In the genomic region with DNA sequence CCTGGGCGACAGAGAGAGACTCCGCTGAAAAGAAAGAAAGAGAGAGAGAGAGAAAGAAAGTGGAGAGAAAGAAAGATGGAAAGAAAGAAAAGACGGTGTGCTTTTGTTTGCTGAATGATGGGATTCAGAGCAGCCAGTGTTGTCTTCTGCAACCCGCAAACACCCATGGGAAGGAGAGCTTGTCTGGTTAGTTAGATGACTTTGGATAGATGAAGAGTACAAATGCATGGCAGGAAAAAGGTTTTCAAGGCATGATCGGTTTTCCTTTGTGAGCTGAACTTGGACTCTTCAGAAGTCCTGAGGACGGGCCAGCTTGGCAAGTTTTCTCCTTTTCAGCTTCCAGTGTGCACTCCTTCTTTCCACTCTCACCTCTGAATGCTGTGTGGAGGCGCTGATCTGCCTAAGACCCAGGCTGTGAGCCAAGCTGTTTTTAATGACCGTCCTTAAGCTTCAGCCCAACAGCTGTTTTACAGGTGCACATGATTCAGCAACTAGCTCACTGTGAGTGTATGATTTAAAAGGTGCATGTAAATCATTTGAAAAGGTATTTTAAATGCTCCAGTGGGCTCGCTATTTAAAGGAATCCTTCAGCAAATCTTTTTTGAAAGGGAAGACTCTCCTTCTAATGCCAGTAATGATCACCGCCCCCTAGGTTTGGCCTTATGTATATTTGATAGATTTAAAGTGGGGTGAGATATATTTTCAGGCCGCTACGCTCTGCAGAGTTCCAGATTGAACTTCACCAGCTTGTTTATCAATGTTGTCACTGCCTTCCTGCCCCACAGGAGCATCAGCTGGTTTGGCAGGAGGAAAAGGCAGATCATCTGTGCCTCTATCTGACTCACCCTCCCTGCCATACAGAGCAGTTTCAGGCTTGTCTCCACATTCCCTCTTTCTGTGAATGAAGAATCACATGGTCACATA, we compare ENCODE assay signal across 1 cellular context.
TF ChIP-seq lines count a peak whose summit lies in the region.

No MANE protein-coding gene starts in this region.

TF ChIP-seq in SK-N-SH, 30 proteins besides CTCF, POLR2A, EP300 and RAD21 (continued from another document):
- TF ChIP-seq, protein P1, sequence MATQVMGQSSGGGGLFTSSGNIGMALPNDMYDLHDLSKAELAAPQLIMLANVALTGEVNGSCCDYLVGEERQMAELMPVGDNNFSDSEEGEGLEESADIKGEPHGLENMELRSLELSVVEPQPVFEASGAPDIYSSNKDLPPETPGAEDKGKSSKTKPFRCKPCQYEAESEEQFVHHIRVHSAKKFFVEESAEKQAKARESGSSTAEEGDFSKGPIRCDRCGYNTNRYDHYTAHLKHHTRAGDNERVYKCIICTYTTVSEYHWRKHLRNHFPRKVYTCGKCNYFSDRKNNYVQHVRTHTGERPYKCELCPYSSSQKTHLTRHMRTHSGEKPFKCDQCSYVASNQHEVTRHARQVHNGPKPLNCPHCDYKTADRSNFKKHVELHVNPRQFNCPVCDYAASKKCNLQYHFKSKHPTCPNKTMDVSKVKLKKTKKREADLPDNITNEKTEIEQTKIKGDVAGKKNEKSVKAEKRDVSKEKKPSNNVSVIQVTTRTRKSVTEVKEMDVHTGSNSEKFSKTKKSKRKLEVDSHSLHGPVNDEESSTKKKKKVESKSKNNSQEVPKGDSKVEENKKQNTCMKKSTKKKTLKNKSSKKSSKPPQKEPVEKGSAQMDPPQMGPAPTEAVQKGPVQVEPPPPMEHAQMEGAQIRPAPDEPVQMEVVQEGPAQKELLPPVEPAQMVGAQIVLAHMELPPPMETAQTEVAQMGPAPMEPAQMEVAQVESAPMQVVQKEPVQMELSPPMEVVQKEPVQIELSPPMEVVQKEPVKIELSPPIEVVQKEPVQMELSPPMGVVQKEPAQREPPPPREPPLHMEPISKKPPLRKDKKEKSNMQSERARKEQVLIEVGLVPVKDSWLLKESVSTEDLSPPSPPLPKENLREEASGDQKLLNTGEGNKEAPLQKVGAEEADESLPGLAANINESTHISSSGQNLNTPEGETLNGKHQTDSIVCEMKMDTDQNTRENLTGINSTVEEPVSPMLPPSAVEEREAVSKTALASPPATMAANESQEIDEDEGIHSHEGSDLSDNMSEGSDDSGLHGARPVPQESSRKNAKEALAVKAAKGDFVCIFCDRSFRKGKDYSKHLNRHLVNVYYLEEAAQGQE (IDR thresholded peaks at IDR 0.05; ENCODE audit: low read depth, low read length), result no peak
- TF ChIP-seq, protein P2, sequence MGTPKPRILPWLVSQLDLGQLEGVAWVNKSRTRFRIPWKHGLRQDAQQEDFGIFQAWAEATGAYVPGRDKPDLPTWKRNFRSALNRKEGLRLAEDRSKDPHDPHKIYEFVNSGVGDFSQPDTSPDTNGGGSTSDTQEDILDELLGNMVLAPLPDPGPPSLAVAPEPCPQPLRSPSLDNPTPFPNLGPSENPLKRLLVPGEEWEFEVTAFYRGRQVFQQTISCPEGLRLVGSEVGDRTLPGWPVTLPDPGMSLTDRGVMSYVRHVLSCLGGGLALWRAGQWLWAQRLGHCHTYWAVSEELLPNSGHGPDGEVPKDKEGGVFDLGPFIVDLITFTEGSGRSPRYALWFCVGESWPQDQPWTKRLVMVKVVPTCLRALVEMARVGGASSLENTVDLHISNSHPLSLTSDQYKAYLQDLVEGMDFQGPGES (IDR thresholded peaks at IDR 0.05; ENCODE audit: low read depth, low read length), result no peak
- TF ChIP-seq POLR2AphosphoS5 (IDR thresholded peaks at IDR 0.05; ENCODE audit: low read depth, low read length), result no peak
